In genomic region chr4:112860731-112861377, GRCh38 we compare ENCODE assay signal across 20 cellular contexts.
DNase-seq lines count a peak whose midpoint lies in the region; ATAC-seq, FAIRE-seq and TF ChIP-seq lines count a peak whose summit lies in the region.
"Had no signal": no experiment of that assay in that cellular context is flagged by ENCODE, and none has a peak within 500 bp of the region (broad histone marks: within the 10 kb centered on the region; RNA-seq: fewer than 3 reads in every experiment).

No MANE protein-coding gene starts in this region.

- H3K4me3 ChIP-seq in uterus = no peak overlapping the region
- H3K4me3 ChIP-seq in HepG2 (replicated peaks in 1 of 3; ENCODE audit: insufficient read depth in 1 of 3, low read depth in 2 of 3, low read length in 3 of 3) = no peak overlapping the region
- H3K4me3 ChIP-seq: suprapubic skin had no signal

- TF ChIP-seq RAD21 in HepG2 (CRISPR knock-in tag; IDR thresholded peaks at IDR 0.05) = no peak

- POLR2A ChIA-PET in WTC11 (lab: Charles Lee) (no interaction called here), HepG2 (lab: Yijun Ruan, JAX) (no interaction called here)

- CTCF ChIA-PET in WTC11 (lab: Charles Lee) = interaction anchor here (0.7 to 1.0 kb wide), 2 partner anchors 78 to 95 kb away, joined by 3 read pairs; no protein-coding TSS in a partner anchor
- CTCF ChIA-PET in HepG2 (lab: Yijun Ruan, JAX; ENCODE audit: low intra/inter-chr PET ratio, low total read pairs) = no interaction called here

- H4K20me1 ChIP-seq in HepG2 (ENCODE audit: insufficient read depth, low read length) = no peaks in the 10 kb centered on the region

- no TSS peak for BruUV-seq in HepG2 (replicated peaks; lab: Mats Ljungman, UMichigan)

- FAIRE-seq in HepG2 (lab: Jason Lieb, UNC) = no peak
- FAIRE-seq: D721Med, islet of Langerhans, RCC 7860 had no signal

- H3K79me2 ChIP-seq in HepG2 (ENCODE audit: insufficient read depth, low read length) = no peaks in the 10 kb centered on the region

- DNase-seq in WTC11 (ENCODE audit: low spot score) (no peak), foreskin melanocyte (peak; percentile 35), nephron progenitor cell (no peak), uterus (no peak), HepG2 (ENCODE audit: low spot score) (no peak), cardiac septum (ENCODE audit: low spot score) (no peak)
- DNase-seq: activated CD4-positive, alpha-beta T cell treated with anti-CD3 and anti-CD28 coated beads, Interleukin-2, amount 10 ng/mL, durations not matched to agents 7 days and 5 days; activated CD8-positive, alpha-beta memory T cell treated with anti-CD3 and anti-CD28 coated beads, Interleukin-2, amount 50 U/mL, for 48 hours; activated naive CD4-positive, alpha-beta T cell treated with anti-CD3 and anti-CD28 coated beads for 36 hours; BE2C; erythroblast; GF-D8; KG1 had no signal

- H3K4me1 ChIP-seq in uterus (no peaks in the 10 kb centered on the region), HepG2 (ENCODE audit: insufficient read depth, low read length) (no peaks in the 10 kb centered on the region)

- no peak overlapping the region for H3K4me2 ChIP-seq in HepG2 (ENCODE audit: low read depth, low read length)

- in situ Hi-C loops in HepG2 (cut with HindIII; ENCODE audit: extremely low pct_ligation_motif_present, low pct_unique_long_range_greater_than_20kb) = no loop called here

- no peak overlapping the region for H3K9ac ChIP-seq in HepG2 (ENCODE audit: insufficient read depth, low read depth, low read length)

- ATAC-seq in WTC11 (peak; percentile 69), HepG2 (no peak), HG03354 (IDR thresholded peaks at IDR 0.05; ENCODE audit: poor library complexity, severe bottlenecking, unreplicated experiment) (no peak)

- H3K27ac Mint-ChIP-seq in WTC11 = peak overlapping the region; percentile 98
- peak overlapping the region; percentile 93 for H3K27ac Mint-ChIP-seq in nephron progenitor cell
- H3K27ac Mint-ChIP-seq: activated CD4-positive, alpha-beta T cell treated with anti-CD3 and anti-CD28 coated beads, Interleukin-2, amount 10 ng/mL, durations not matched to agents 7 days and 5 days; activated naive CD4-positive, alpha-beta T cell treated with anti-CD3 and anti-CD28 coated beads for 36 hours; dendritic cell treated with granulocyte-macrophage colony-stimulating factor and Interleukin-4, amounts not matched to agents 40 ng/mL and 50 ng/mL, for 4 days; memory B cell had no signal

- 0% methylated on average over 2 of the region's 2 CpGs for WGBS in HepG2 (ENCODE audit: low lambda C conversion rate)

- H3K36me3 Mint-ChIP-seq in WTC11 (peaks cover 3% of the 10 kb centered on the region; the same call in 1 of the 2 replicates), nephron progenitor cell (ENCODE audit: low read depth) (peaks cover 5% of the 10 kb centered on the region)
- H3K36me3 Mint-ChIP-seq: memory B cell had no signal

- TF ChIP-seq POLR2A in uterus (IDR thresholded peaks at IDR 0.05) = no peak
- TF ChIP-seq POLR2A in HepG2 (IDR thresholded peaks at IDR 0.05; ENCODE audit: insufficient read depth in 1 of 2, low read depth in 2 of 2, low read length in 2 of 2) = no peak

- TF ChIP-seq EP300 in HepG2 (IDR thresholded peaks at IDR 0.05; ENCODE audit: low read depth in 2 of 2, low read length in 2 of 2) (no peak), HepG2 (CRISPR knock-in tag; IDR thresholded peaks at IDR 0.05; ENCODE audit: borderline replicate concordance) (no peak)

- no peak overlapping the region for H2AFZ ChIP-seq in HepG2 (ENCODE audit: low read length)

- intact Hi-C loops in uterus (cut with DNase I; ENCODE audit: low total_unique reads) = no loop called here
- intact Hi-C loops in HepG2 (cut with micrococcal nuclease; ENCODE audit: unreplicated experiment) = no loop called here
- intact Hi-C loops in cardiac septum (cut with DNase I) = no loop called here

- no peaks in the 10 kb centered on the region for H3K27me3 Mint-ChIP-seq in WTC11 (ENCODE audit: low read depth)
- H3K27me3 Mint-ChIP-seq in nephron progenitor cell (ENCODE audit: low read depth, poor library complexity) = no peaks in the 10 kb centered on the region
- H3K27me3 Mint-ChIP-seq: dendritic cell treated with granulocyte-macrophage colony-stimulating factor and Interleukin-4, amounts not matched to agents 40 ng/mL and 50 ng/mL, for 4 days had no signal

- H3K4me3 Mint-ChIP-seq in WTC11 (peak overlapping the region; percentile 48), nephron progenitor cell (peak overlapping the region; percentile 62)
- H3K4me3 Mint-ChIP-seq: activated CD4-positive, alpha-beta T cell treated with anti-CD3 and anti-CD28 coated beads, Interleukin-2, amount 10 ng/mL, durations not matched to agents 7 days and 5 days; activated naive CD4-positive, alpha-beta T cell treated with anti-CD3 and anti-CD28 coated beads for 36 hours; dendritic cell treated with granulocyte-macrophage colony-stimulating factor and Interleukin-4, amounts not matched to agents 40 ng/mL and 50 ng/mL, for 4 days; memory B cell had no signal

- H3K4me1 Mint-ChIP-seq in WTC11 (peaks cover 67% of the 10 kb centered on the region), nephron progenitor cell (peaks cover 47% of the 10 kb centered on the region)
- H3K4me1 Mint-ChIP-seq: activated CD4-positive, alpha-beta T cell treated with anti-CD3 and anti-CD28 coated beads, Interleukin-2, amount 10 ng/mL, durations not matched to agents 7 days and 5 days had no signal

- H3K27me3 ChIP-seq in uterus (no peaks in the 10 kb centered on the region), HepG2 (ENCODE audit: control insufficient read depth in 1 of 2, insufficient read depth in 2 of 2, low read length in 2 of 2) (no peaks in the 10 kb centered on the region)
- H3K27me3 ChIP-seq: BE2C, suprapubic skin had no signal

- H3K36me3 ChIP-seq in uterus = no peaks in the 10 kb centered on the region
- no peaks in the 10 kb centered on the region for H3K36me3 ChIP-seq in HepG2 (replicated peaks in 1 of 2; ENCODE audit: control insufficient read depth in 1 of 2, insufficient read depth in 2 of 2, low read length in 2 of 2)
- H3K36me3 ChIP-seq: BE2C, suprapubic skin had no signal

- H3K9me3 ChIP-seq in uterus (no peaks in the 10 kb centered on the region), HepG2 (ENCODE audit: low read length) (no peaks in the 10 kb centered on the region)
- H3K9me3 ChIP-seq: BE2C, suprapubic skin had no signal

- no peak for TF ChIP-seq CTCF in WTC11 (IDR thresholded peaks at IDR 0.05)
- no peak for TF ChIP-seq CTCF in nephron progenitor cell (IDR thresholded peaks at IDR 0.05)
- TF ChIP-seq CTCF in uterus (IDR thresholded peaks at IDR 0.05) = no peak
- TF ChIP-seq CTCF in HepG2 (CRISPR knock-in tag; IDR thresholded peaks at IDR 0.05) = no peak

- H3K9me3 Mint-ChIP-seq in WTC11 (peaks cover 3% of the 10 kb centered on the region; the same call in 1 of the 2 replicates), nephron progenitor cell (peaks cover 5% of the 10 kb centered on the region)
- H3K9me3 Mint-ChIP-seq: activated CD4-positive, alpha-beta T cell treated with anti-CD3 and anti-CD28 coated beads, Interleukin-2, amount 10 ng/mL, durations not matched to agents 7 days and 5 days; activated naive CD4-positive, alpha-beta T cell treated with anti-CD3 and anti-CD28 coated beads for 36 hours; dendritic cell treated with granulocyte-macrophage colony-stimulating factor and Interleukin-4, amounts not matched to agents 40 ng/mL and 50 ng/mL, for 4 days; memory B cell had no signal

- H3K27ac ChIP-seq in uterus (peak overlapping the region; percentile 70 to 81), HepG2 (ENCODE audit: extremely low read length, insufficient read depth, low read length) (no peak overlapping the region)

TF ChIP-seq in WTC11, 78 proteins besides CTCF, POLR2A, EP300 and RAD21:
- TF ChIP-seq JAZF1 (CRISPR knock-in tag; IDR thresholded peaks at IDR 0.05) (no peak), TEAD1 (CRISPR knock-in tag; IDR thresholded peaks at IDR 0.05) (peak; percentile 62; the same call in 1 of the 2 replicates), ZNF423 (CRISPR knock-in tag; IDR thresholded peaks at IDR 0.05) (peak; percentile 48; the same call in 1 of the 2 replicates), ZNF317 (CRISPR knock-in tag; IDR thresholded peaks at IDR 0.05; ENCODE audit: borderline replicate concordance, low read depth) (no peak)
TF ChIP-seq in WTC11: peak in this region for 2.

TF ChIP-seq in HepG2, 621 proteins besides CTCF, POLR2A, EP300 and RAD21:
- TF ChIP-seq ZNF660 (CRISPR knock-in tag; IDR thresholded peaks at IDR 0.05; ENCODE audit: borderline replicate concordance, low read depth) = no peak
- TF ChIP-seq, protein P1, sequence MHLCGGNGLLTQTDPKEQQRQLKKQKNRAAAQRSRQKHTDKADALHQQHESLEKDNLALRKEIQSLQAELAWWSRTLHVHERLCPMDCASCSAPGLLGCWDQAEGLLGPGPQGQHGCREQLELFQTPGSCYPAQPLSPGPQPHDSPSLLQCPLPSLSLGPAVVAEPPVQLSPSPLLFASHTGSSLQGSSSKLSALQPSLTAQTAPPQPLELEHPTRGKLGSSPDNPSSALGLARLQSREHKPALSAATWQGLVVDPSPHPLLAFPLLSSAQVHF (CRISPR knock-in tag; IDR thresholded peaks at IDR 0.05) = no peak
- TF ChIP-seq SRF (IDR thresholded peaks at IDR 0.05; ENCODE audit: low read depth, low read length) = no peak
- no peak for TF ChIP-seq SKI (IDR thresholded peaks at IDR 0.05; ENCODE audit: partially characterized antibody)
- TF ChIP-seq MAFK (conservative IDR thresholded peaks at IDR 0.05 in 1 of 2, IDR thresholded peaks at IDR 0.05 in 1 of 2; ENCODE audit: low read length in 2 of 2) = no peak
- no peak for TF ChIP-seq ZMAT3 (CRISPR knock-in tag; conservative IDR thresholded peaks at IDR 0.05)
- no peak for TF ChIP-seq IRF1 (CRISPR knock-in tag; IDR thresholded peaks at IDR 0.05; ENCODE audit: low read depth)
